9 cellular contexts compared by ENCODE assay signal in the genomic region with DNA sequence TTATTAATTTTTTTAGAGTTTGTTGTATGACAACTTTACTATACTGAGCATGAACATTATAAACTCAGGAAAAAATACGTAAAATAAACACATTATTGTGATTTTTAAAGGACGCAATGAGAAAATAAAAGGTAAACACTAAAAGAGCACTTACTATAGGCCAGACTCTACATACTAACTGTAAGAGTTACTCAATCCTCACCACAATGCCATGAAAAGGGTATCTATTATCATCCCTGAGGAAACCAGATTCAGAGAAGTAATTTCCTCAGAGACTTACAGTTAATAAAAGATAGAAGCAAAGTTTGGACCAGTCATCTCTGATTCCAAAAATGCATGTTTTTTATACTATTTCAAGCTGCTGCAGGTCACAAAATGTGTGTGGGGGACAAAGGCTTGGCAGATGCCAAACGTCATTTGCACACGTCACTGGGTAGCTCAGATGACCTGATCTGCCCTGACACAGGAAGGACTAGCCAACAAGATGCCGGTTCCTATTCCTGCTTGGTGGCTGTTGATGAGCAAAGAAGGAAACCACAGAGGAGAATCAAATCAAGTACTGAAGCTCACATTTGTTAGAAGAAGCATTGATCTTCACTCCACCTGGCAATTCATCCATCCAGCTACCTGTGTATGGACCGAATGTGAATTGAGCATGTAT. TPM values are rescaled to one million over a fixed set of nuclear protein-coding genes. Genes with fewer than 3 reads are reported as not detected.
DNase-seq lines count a peak whose midpoint lies in the region; ATAC-seq and TF ChIP-seq lines count a peak whose summit lies in the region.
"Had no signal": no experiment of that assay in that cellular context is flagged by ENCODE, and none has a peak within 500 bp of the region (broad histone marks: within the 10 kb centered on the region; RNA-seq: fewer than 3 reads in every experiment).

No MANE protein-coding gene starts in this region.

- DNase-seq in GM12865 (ENCODE audit: low read depth) (peak; percentile 34), T follicular helper cell (ENCODE audit: low read depth) (peak; percentile 34), retina (peak; percentile 43), left colon (no peak), HUDEP-2 (lab: John Stamatoyannopoulos, UW; ENCODE audit: unreplicated experiment in 76 of 76) (no peak)
- peak; percentile 38 for DNase-seq in activated gamma-delta T cell treated with anti-CD3 and anti-CD28 coated beads, Interleukin-2, amount 50 U/mL, for 16 hours (ENCODE audit: low read depth)
- DNase-seq: brain microvascular endothelial cell had no signal

- no peak for ATAC-seq in left colon
- no peak for ATAC-seq in GM21360 (IDR thresholded peaks at IDR 0.05; ENCODE audit: unreplicated experiment)
- ATAC-seq in HG02885 (IDR thresholded peaks at IDR 0.05; ENCODE audit: poor library complexity, unreplicated experiment), result no peak

- intact Hi-C loops in left colon (cut with DNase I, micrococcal nuclease), result no loop called here

- no peak for TF ChIP-seq CTCF in GM12865 (IDR thresholded peaks at IDR 0.05; ENCODE audit: insufficient read depth, low read depth, low read length, missing control alignments)

- no peak overlapping the region for H3K4me3 ChIP-seq in GM12865 (ENCODE audit: low read depth, low read length)

RNA-seq across cellular contexts. Expression of a gene that starts 42.3 kb away (rescaled TPM):
- 1 to 10 TPM; 1.9 to 3.6 TPM for total RNA-seq in left colon

Comparison
In these comparisons a context has a peak if more than half of its experiments do, and no peak if none do; other contexts are left out.
1. DNase-seq: peak in GM12865 (single experiment), T follicular helper cell (single experiment), activated gamma-delta T cell treated with anti-CD3 and anti-CD28 coated beads, Interleukin-2, amount 50 U/mL, for 16 hours (single experiment) and retina (single experiment); none in left colon (0 of 2) and HUDEP-2 (0 of 76).